In the genomic region with DNA sequence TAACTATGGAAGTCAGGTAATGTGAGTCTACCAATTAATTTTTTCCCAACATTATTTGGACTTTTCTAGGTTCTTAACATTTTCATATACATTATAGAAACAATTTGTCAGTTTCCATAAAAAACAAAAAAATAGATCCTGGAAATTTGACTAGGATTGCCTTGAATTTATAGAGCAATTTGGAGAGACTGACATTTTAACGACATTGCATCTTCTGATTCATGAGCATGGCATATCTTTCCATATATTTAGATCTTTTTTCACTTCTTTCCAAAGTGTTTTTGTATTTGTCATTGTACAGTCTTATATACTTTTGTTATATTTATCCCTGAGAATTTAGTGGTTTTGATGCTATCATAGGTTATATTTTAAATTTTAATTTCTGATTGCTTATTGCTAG, we compare ENCODE assay signal across 13 cellular contexts. TPM values are rescaled to one million over a fixed set of nuclear protein-coding genes. Genes with fewer than 3 reads are reported as not detected.
DNase-seq lines count a peak whose midpoint lies in the region; ATAC-seq and TF ChIP-seq lines count a peak whose summit lies in the region.
"Had no signal": no experiment of that assay in that cellular context is flagged by ENCODE, and none has a peak within 500 bp of the region (broad histone marks: within the 10 kb centered on the region; RNA-seq: fewer than 3 reads in every experiment).

No MANE protein-coding gene starts in this region.

- peak overlapping the region; percentile 46 for H3K27ac Mint-ChIP-seq in activated naive CD8-positive, alpha-beta T cell
- H3K27ac Mint-ChIP-seq in activated naive CD8-positive, alpha-beta T cell treated with anti-CD3 and anti-CD28 coated beads, Interleukin-2, amount 50 U/mL, for 24 hours: no peak overlapping the region
- peak overlapping the region; percentile 29 to 30 for H3K27ac Mint-ChIP-seq in effector memory CD8-positive, alpha-beta T cell

- H3K9me3 Mint-ChIP-seq in activated naive CD8-positive, alpha-beta T cell (ENCODE audit: low read depth): no peaks in the 10 kb centered on the region
- H3K9me3 Mint-ChIP-seq in activated naive CD8-positive, alpha-beta T cell treated with anti-CD3 and anti-CD28 coated beads, Interleukin-2, amount 50 U/mL, for 24 hours: peaks cover 4% of the 10 kb centered on the region
- no peaks in the 10 kb centered on the region for H3K9me3 Mint-ChIP-seq in effector memory CD8-positive, alpha-beta T cell

- no peaks in the 10 kb centered on the region for H3K27me3 Mint-ChIP-seq in activated naive CD8-positive, alpha-beta T cell
- no peaks in the 10 kb centered on the region for H3K27me3 Mint-ChIP-seq in activated naive CD8-positive, alpha-beta T cell treated with anti-CD3 and anti-CD28 coated beads, Interleukin-2, amount 50 U/mL, for 24 hours
- H3K27me3 Mint-ChIP-seq in effector memory CD8-positive, alpha-beta T cell: no peaks in the 10 kb centered on the region

- no peak overlapping the region for H3K27ac ChIP-seq in breast epithelium
- H3K27ac ChIP-seq: BLaER1, HL-60 had no signal

- no peak overlapping the region for H3K4me3 ChIP-seq in breast epithelium
- H3K4me3 ChIP-seq: BLaER1 had no signal

- peaks cover 0 to 2% of the 10 kb centered on the region in 2 donors for H3K4me1 ChIP-seq in breast epithelium

- H3K27me3 ChIP-seq in breast epithelium: no peaks in the 10 kb centered on the region
- H3K27me3 ChIP-seq: BLaER1 had no signal

- TF ChIP-seq CTCF in breast epithelium (IDR thresholded peaks at IDR 0.05): no peak

- no peaks in the 10 kb centered on the region for H3K36me3 ChIP-seq in breast epithelium

- H3K36me3 Mint-ChIP-seq in activated naive CD8-positive, alpha-beta T cell: peaks cover 18% of the 10 kb centered on the region
- peaks cover 29% of the 10 kb centered on the region for H3K36me3 Mint-ChIP-seq in activated naive CD8-positive, alpha-beta T cell treated with anti-CD3 and anti-CD28 coated beads, Interleukin-2, amount 50 U/mL, for 24 hours (ENCODE audit: low read depth)
- H3K36me3 Mint-ChIP-seq in effector memory CD8-positive, alpha-beta T cell (ENCODE audit: insufficient read depth): peaks cover 40% of the 10 kb centered on the region

- intact Hi-C loops in breast epithelium (cut with DNase I; ENCODE audit: low total_unique reads): no loop called here

- no peak for TF ChIP-seq POLR2A in breast epithelium (IDR thresholded peaks at IDR 0.05)

- no peaks in the 10 kb centered on the region for H3K9me3 ChIP-seq in breast epithelium

- no peak overlapping the region for H3K4me3 Mint-ChIP-seq in activated naive CD8-positive, alpha-beta T cell
- no peak overlapping the region for H3K4me3 Mint-ChIP-seq in activated naive CD8-positive, alpha-beta T cell treated with anti-CD3 and anti-CD28 coated beads, Interleukin-2, amount 50 U/mL, for 24 hours
- peak overlapping the region in 1 of 2 donors; percentile 17 for H3K4me3 Mint-ChIP-seq in effector memory CD8-positive, alpha-beta T cell

- ATAC-seq in activated naive CD8-positive, alpha-beta T cell treated with anti-CD3 and anti-CD28 coated beads, Interleukin-2, amount 50 U/mL, for 24 hours: no peak
- ATAC-seq in effector memory CD8-positive, alpha-beta T cell (replicated peaks): no peak
- ATAC-seq in GM18861 (IDR thresholded peaks at IDR 0.05; ENCODE audit: unreplicated experiment) (no peak), GM21717 (IDR thresholded peaks at IDR 0.05; ENCODE audit: unreplicated experiment) (no peak)

- H3K4me1 Mint-ChIP-seq in activated naive CD8-positive, alpha-beta T cell (ENCODE audit: low read depth): peaks cover 80% of the 10 kb centered on the region
- peaks cover 73% of the 10 kb centered on the region for H3K4me1 Mint-ChIP-seq in activated naive CD8-positive, alpha-beta T cell treated with anti-CD3 and anti-CD28 coated beads, Interleukin-2, amount 50 U/mL, for 24 hours
- H3K4me1 Mint-ChIP-seq in effector memory CD8-positive, alpha-beta T cell (ENCODE audit: low read depth in 2 of 2): peaks cover 30 to 70% of the 10 kb centered on the region in 2 donors

- DNase-seq in activated naive CD8-positive, alpha-beta T cell treated with anti-CD3 and anti-CD28 coated beads, Interleukin-2, amount 50 U/mL, for 24 hours: no peak
- DNase-seq in EL (peak; percentile 11), breast epithelium (ENCODE audit: low spot score in 2 of 2) (no peak)
- no peak for DNase-seq in effector memory CD8-positive, alpha-beta T cell
- DNase-seq: 8988T, AML-193, DMS 273 treated with DMSO at 0.1 percent for 48 hours, HCEC 1CT had no signal

RNA-seq across cellular contexts. Expression of a gene that starts 42.0 kb away (rescaled TPM):
- 10 to 100 TPM; 47.7 to 66.9 (median 51.5) TPM for total RNA-seq in breast epithelium
